In genomic region chr1:200909071-200909470, GRCh38 we compare ENCODE assay signal across 32 cellular contexts. TPM values are rescaled to one million over a fixed set of nuclear protein-coding genes. Genes with fewer than 3 reads are reported as not detected.
DNase-seq lines count a peak whose midpoint lies in the region; ATAC-seq, FAIRE-seq and TF ChIP-seq lines count a peak whose summit lies in the region.
"Had no signal": no experiment of that assay in that cellular context is flagged by ENCODE, and none has a peak within 500 bp of the region (broad histone marks: within the 10 kb centered on the region; RNA-seq: fewer than 3 reads in every experiment).

No MANE protein-coding gene starts in this region.

- WGBS in esophagus, 2 donors: 60 to 64% methylated on average over 5 of the region's 5 CpGs
- WGBS in transverse colon (ENCODE audit: low coverage in 1 of 2), 2 donors: 88% methylated on average over 5 of the region's 5 CpGs; no CpG with 5 or more reads in 1 of the 2 donors

- peaks cover 43% of the 10 kb centered on the region for H3K27me3 Mint-ChIP-seq in stimulated activated naive CD8-positive, alpha-beta T cell treated with anti-CD3 and anti-CD28 coated beads, Interleukin-15, amount 100 ng/mL, for 72 hours
- H3K27me3 Mint-ChIP-seq: activated naive CD4-positive, alpha-beta T cell treated with anti-CD3 and anti-CD28 coated beads, Interleukin-2, amount 50 U/mL, for 24 hours had no signal

- H3K27me3 ChIP-seq in esophagus (ENCODE audit: control insufficient read depth in 1 of 2, insufficient read depth in 2 of 2, low read length in 2 of 2): no peaks in the 10 kb centered on the region
- no peaks in the 10 kb centered on the region for H3K27me3 ChIP-seq in transverse colon
- H3K27me3 ChIP-seq in H7 (ENCODE audit: control insufficient read depth, insufficient read depth, low read length): no peaks in the 10 kb centered on the region
- H3K27me3 ChIP-seq: pancreas, right atrium auricular region, tibial nerve had no signal

- no peak for TF ChIP-seq EP300 in transverse colon (IDR thresholded peaks at IDR 0.05; ENCODE audit: low read depth)

- DNase-seq in transverse colon (no peak), GM19239 (ENCODE audit: insufficient read length, low spot score) (no peak), H7 (no peak), NCI-H2029 treated with DMSO at 0.1 percent for 48 hours (lab: John Stamatoyannopoulos, UW) (no peak)
- DNase-seq in stimulated activated naive CD8-positive, alpha-beta T cell treated with anti-CD3 and anti-CD28 coated beads, Interleukin-15, amount 100 ng/mL, for 72 hours: no peak
- DNase-seq: activated CD4-positive, alpha-beta T cell treated with anti-CD3 and anti-CD28 coated beads, Interleukin-2, amount 10 ng/mL, durations not matched to agents 7 days and 5 days; anterior cingulate cortex; CD8-positive, alpha-beta T cell; endodermal cell; NCI-H1092 treated with DMSO at 0.1 percent for 48 hours; NCI-H2029; NCI-H345; NCI-H82; pancreas; Right ventricle myocardium superior; stimulated activated CD4-positive, alpha-beta T cell treated with anti-CD3 and anti-CD28 coated beads, Interleukin-15, amount 100 ng/mL, for 24 hours; stimulated activated naive CD8-positive, alpha-beta T cell treated with anti-CD3 and anti-CD28 coated beads, Interleukin-15, Interleukin-2, amounts not matched to agents 100 U/mL and 50 U/mL, for 24 hours; T1000 had no signal

- no peak overlapping the region for H3K4me3 Mint-ChIP-seq in stimulated activated naive CD8-positive, alpha-beta T cell treated with anti-CD3 and anti-CD28 coated beads, Interleukin-15, amount 100 ng/mL, for 72 hours
- H3K4me3 Mint-ChIP-seq: activated CD4-positive, alpha-beta T cell treated with anti-CD3 and anti-CD28 coated beads, Interleukin-2, amount 10 ng/mL, durations not matched to agents 7 days and 5 days; activated naive CD4-positive, alpha-beta T cell treated with anti-CD3 and anti-CD28 coated beads, Interleukin-2, amount 50 U/mL, for 24 hours; activated T-helper 1 cell treated with anti-CD3 and anti-CD28 coated beads, Interleukin-12 subunit alpha, Interleukin-12 subunit beta, Interleukin-2, Interleukin-4 antibody, amounts not matched to agents 30 ng/mL and 10 ng/mL and 1 ng/mL, durations not matched to agents 14 hours and 24 hours and 36 hours; CD8-positive, alpha-beta T cell; endodermal cell; GM23338 had no signal

- in situ Hi-C loops in GM18951 (cut with MboI; ENCODE audit: low sequenced_read_pairs, unreplicated experiment): no loop called here
- in situ Hi-C loops in transverse colon (cut with MboI; ENCODE audit: low pct_ligation_motif_present in 1 of 4, low pct_unique_long_range_greater_than_20kb in 1 of 4, low sequenced_read_pairs in 3 of 4): no loop called here

- peaks cover 0 to 25% of the 10 kb centered on the region in 2 donors for H3K36me3 ChIP-seq in esophagus (ENCODE audit: control insufficient read depth in 2 of 2, insufficient read depth in 2 of 2, low read length in 1 of 2)
- H3K36me3 ChIP-seq in transverse colon: no peaks in the 10 kb centered on the region
- peaks cover 35% of the 10 kb centered on the region for H3K36me3 ChIP-seq in H7 (replicated peaks; ENCODE audit: control insufficient read depth, insufficient read depth, low read length)
- H3K36me3 ChIP-seq: right atrium auricular region, tibial nerve had no signal

- H3K9me3 ChIP-seq in esophagus (ENCODE audit: control insufficient read depth in 2 of 2, insufficient read depth in 1 of 2, low read depth in 1 of 2, low read length in 1 of 2) (no peaks in the 10 kb centered on the region), transverse colon (no peaks in the 10 kb centered on the region)
- H3K9me3 ChIP-seq: pancreas, right atrium auricular region, tibial nerve had no signal

- peaks cover 0 to 20% of the 10 kb centered on the region in 2 donors for H3K4me1 ChIP-seq in esophagus (ENCODE audit: control insufficient read depth in 2 of 2, insufficient read depth in 2 of 2, low read length in 1 of 2)
- peaks cover 19 to 65% (median 50%) of the 10 kb centered on the region in 4 donors for H3K4me1 ChIP-seq in transverse colon
- H3K4me1 ChIP-seq: pancreas, right atrium auricular region had no signal

- H3K4me1 Mint-ChIP-seq in stimulated activated naive CD8-positive, alpha-beta T cell treated with anti-CD3 and anti-CD28 coated beads, Interleukin-15, amount 100 ng/mL, for 72 hours: peaks cover 36% of the 10 kb centered on the region
- H3K4me1 Mint-ChIP-seq: endodermal cell, GM23338 had no signal

- ATAC-seq in HG03060 (IDR thresholded peaks at IDR 0.05; ENCODE audit: low read depth, unreplicated experiment): peak; percentile 19
- ATAC-seq in stimulated activated naive CD8-positive, alpha-beta T cell treated with anti-CD3 and anti-CD28 coated beads, Interleukin-15, amount 100 ng/mL, for 72 hours: no peak
- ATAC-seq: CD8-positive, alpha-beta T cell; GM23338; stimulated activated naive CD8-positive, alpha-beta T cell treated with anti-CD3 and anti-CD28 coated beads, Interleukin-15, Interleukin-2, amounts not matched to agents 100 U/mL and 50 U/mL, for 24 hours had no signal

- no peak for TF ChIP-seq CTCF in transverse colon (IDR thresholded peaks at IDR 0.05)

- intact Hi-C loops in transverse colon (cut with DNase I; ENCODE audit: low total_unique reads): no loop called here

- no peak overlapping the region for H3K27ac Mint-ChIP-seq in stimulated activated naive CD8-positive, alpha-beta T cell treated with anti-CD3 and anti-CD28 coated beads, Interleukin-15, amount 100 ng/mL, for 72 hours
- H3K27ac Mint-ChIP-seq: activated CD4-positive, alpha-beta T cell treated with anti-CD3 and anti-CD28 coated beads, Interleukin-2, amount 10 ng/mL, durations not matched to agents 7 days and 5 days; activated naive CD4-positive, alpha-beta T cell treated with anti-CD3 and anti-CD28 coated beads, Interleukin-2, amount 50 U/mL, for 24 hours; activated T-helper 1 cell treated with anti-CD3 and anti-CD28 coated beads, Interleukin-12 subunit alpha, Interleukin-12 subunit beta, Interleukin-2, Interleukin-4 antibody, amounts not matched to agents 30 ng/mL and 10 ng/mL and 1 ng/mL, durations not matched to agents 14 hours and 24 hours and 36 hours; CD8-positive, alpha-beta T cell; endodermal cell; GM23338 had no signal

- no peaks in the 10 kb centered on the region for H3K9me3 Mint-ChIP-seq in stimulated activated naive CD8-positive, alpha-beta T cell treated with anti-CD3 and anti-CD28 coated beads, Interleukin-15, amount 100 ng/mL, for 72 hours
- H3K9me3 Mint-ChIP-seq: activated CD4-positive, alpha-beta T cell treated with anti-CD3 and anti-CD28 coated beads, Interleukin-2, amount 10 ng/mL, durations not matched to agents 7 days and 5 days; activated naive CD4-positive, alpha-beta T cell treated with anti-CD3 and anti-CD28 coated beads, Interleukin-2, amount 50 U/mL, for 24 hours; activated T-helper 1 cell treated with anti-CD3 and anti-CD28 coated beads, Interleukin-12 subunit alpha, Interleukin-12 subunit beta, Interleukin-2, Interleukin-4 antibody, amounts not matched to agents 30 ng/mL and 10 ng/mL and 1 ng/mL, durations not matched to agents 14 hours and 24 hours and 36 hours; CD8-positive, alpha-beta T cell; endodermal cell; GM23338 had no signal

- TF ChIP-seq POLR2A in GM18951 (IDR thresholded peaks at IDR 0.05; ENCODE audit: extremely low read depth, insufficient read depth, insufficient read length): peak; percentile 43
- TF ChIP-seq POLR2A in transverse colon (IDR thresholded peaks at IDR 0.05): no peak

- no peak overlapping the region for H3K4me3 ChIP-seq in esophagus (ENCODE audit: low read depth in 1 of 2, low read length in 2 of 2)
- H3K4me3 ChIP-seq in transverse colon: peak overlapping the region in 1 of 4 donors; percentile 22
- H3K4me3 ChIP-seq in H7 (ENCODE audit: insufficient read depth, low read depth, low read length): no peak overlapping the region
- H3K4me3 ChIP-seq: coronary artery, GM23338, pancreas, right atrium auricular region, tibial nerve had no signal

- H3K27ac ChIP-seq in esophagus (ENCODE audit: low read depth in 2 of 2, low read length in 1 of 2): peak overlapping the region; percentile 83 to 92
- H3K27ac ChIP-seq in transverse colon: peak overlapping the region; percentile 80 to 89 (median 85)
- H3K27ac ChIP-seq: coronary artery, pancreas, right atrium auricular region had no signal

- FAIRE-seq in GM19239 (lab: Jason Lieb, UNC): no peak
- FAIRE-seq: pancreas had no signal

RNA-seq across cellular contexts. Expression of gene INAVA, which starts 14.4 kb away (rescaled TPM):
- 10 to 100 TPM; 39.4 to 41.9 TPM for polyA plus RNA-seq in esophagus
- 100 to 1,000 TPM; 139 to 609 (median 265) TPM for total RNA-seq in transverse colon
- 44.5 and 53.8 TPM in 2 replicates for total RNA-seq in H7 (2014; rRNA removed; shearing (Covaris generic))
- total RNA-seq: activated CD4-positive, alpha-beta T cell treated with anti-CD3 and anti-CD28 coated beads, Interleukin-2, amount 10 ng/mL, durations not matched to agents 7 days and 5 days; CD8-positive, alpha-beta T cell; fibroblast of lung; OCI-LY7; right atrium auricular region; Right ventricle myocardium superior; tibial nerve had no signal

RNA-seq across cellular contexts. Expression of gene GPR25, which starts 36.3 kb away (rescaled TPM):
- under 1 TPM; 0.14 to 0.55 TPM for polyA plus RNA-seq in esophagus
- under 1 TPM in 1 of 4 donors, not detected in 3; 0.48 TPM for total RNA-seq in transverse colon
- total RNA-seq in H7 (2014; rRNA removed; shearing (Covaris generic)): not detected in 2 replicates
- total RNA-seq: activated CD4-positive, alpha-beta T cell treated with anti-CD3 and anti-CD28 coated beads, Interleukin-2, amount 10 ng/mL, durations not matched to agents 7 days and 5 days; activated T-helper 1 cell treated with anti-CD3 and anti-CD28 coated beads, Interleukin-12 subunit alpha, Interleukin-12 subunit beta, Interleukin-2, Interleukin-4 antibody, amounts not matched to agents 30 ng/mL and 10 ng/mL and 1 ng/mL, durations not matched to agents 14 hours and 24 hours and 36 hours; endodermal cell; fibroblast of lung; G401; GM23338; lower leg skin; OCI-LY7; right atrium auricular region; Right ventricle myocardium superior; tibial nerve had no signal
- polyA plus RNA-seq: fibroblast of lung, GM23338, neural cell, pancreas had no signal
